ENCODE assay signal across 8 cellular contexts in the genomic region with DNA sequence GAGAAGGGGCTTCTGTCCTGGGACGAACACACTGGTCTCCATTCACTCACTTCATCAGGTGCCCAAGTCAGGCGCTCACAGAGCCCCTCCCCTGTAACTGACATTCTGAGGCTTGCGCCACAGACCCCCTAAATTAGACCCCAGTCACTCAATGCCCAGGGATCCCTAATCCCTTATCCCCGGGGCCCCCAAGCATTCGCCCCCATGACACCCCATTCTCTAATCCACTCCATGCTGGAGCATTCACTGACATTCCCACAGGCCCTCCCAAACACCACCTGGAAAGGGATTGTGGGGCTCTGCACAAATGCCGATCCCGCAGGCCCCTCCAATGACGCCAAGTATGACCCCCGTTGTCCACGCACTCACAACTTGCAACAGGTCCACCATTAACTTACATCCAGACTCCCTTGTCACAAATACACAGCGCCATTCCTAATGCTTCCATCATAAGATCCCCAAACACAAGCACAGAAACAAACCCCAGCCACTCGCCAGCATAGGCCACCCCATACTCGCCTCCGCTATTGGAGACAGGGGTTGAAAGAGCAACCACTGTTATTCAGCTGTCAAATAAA. TPM values are rescaled to one million over a fixed set of nuclear protein-coding genes. Genes with fewer than 3 reads are reported as not detected.
A peak's percentile ranks its signal among the peaks of the same experiment; 100 is the strongest.
DNase-seq lines count a peak whose midpoint lies in the region; ATAC-seq and TF ChIP-seq lines count a peak whose summit lies in the region.

No MANE protein-coding gene starts in this region.

- intact Hi-C loops in Right ventricle myocardium superior (cut with DNase I) = no loop called here

- TF ChIP-seq CTCF in right atrium auricular region (IDR thresholded peaks at IDR 0.05) = no peak
- no peak for TF ChIP-seq CTCF in brain (conservative IDR thresholded peaks at IDR 0.05)

- no peaks in the 10 kb centered on the region for H3K27me3 ChIP-seq in right atrium auricular region
- H3K27me3 ChIP-seq in mucosa of stomach (ENCODE audit: control insufficient read depth, insufficient read depth, low read length) = no peaks in the 10 kb centered on the region

- DNase-seq in right atrium auricular region (ENCODE audit: low spot score) (no peak), Right ventricle myocardium superior (no peak), NCI-H526 (lab: John Stamatoyannopoulos, UW) (no peak), DMS153 (lab: John Stamatoyannopoulos, UW) (no peak), EL (no peak), NK-92 (lab: John Stamatoyannopoulos, UW; ENCODE audit: unreplicated experiment) (no peak)

- peaks cover 38 to 65% (median 45%) of the 10 kb centered on the region in 5 experiments for H3K9me3 Mint-ChIP-seq in brain

- H3K4me3 ChIP-seq in right atrium auricular region (peak overlapping the region; percentile 88 to 90), mucosa of stomach (ENCODE audit: low read length) (no peak overlapping the region)

- peak overlapping the region; percentile 91 to 99 (median 97) for H3K27ac Mint-ChIP-seq in brain

- peaks cover 12% of the 10 kb centered on the region for H3K27me3 Mint-ChIP-seq in brain

- peak overlapping the region; percentile 97 for H3K27ac ChIP-seq in right atrium auricular region

- H3K4me1 ChIP-seq in right atrium auricular region (peaks cover 0 to 19% of the 10 kb centered on the region in 2 donors), mucosa of stomach (ENCODE audit: control insufficient read depth, insufficient read depth, low read length) (peaks cover 13% of the 10 kb centered on the region)

- H3K36me3 Mint-ChIP-seq in brain = peaks cover 39% of the 10 kb centered on the region

- peak overlapping the region; percentile 74 for H3K9ac ChIP-seq in mucosa of stomach (ENCODE audit: low read length)

- ATAC-seq in Right ventricle myocardium superior (ENCODE audit: poor library complexity) = no peak

- peaks cover 2% of the 10 kb centered on the region for H3K36me3 ChIP-seq in right atrium auricular region
- no peaks in the 10 kb centered on the region for H3K36me3 ChIP-seq in mucosa of stomach (ENCODE audit: control insufficient read depth, insufficient read depth, low read length)

- H3K4me1 Mint-ChIP-seq in brain = peaks cover 32% of the 10 kb centered on the region

- H3K9me3 ChIP-seq in right atrium auricular region (peaks cover 0 to 16% of the 10 kb centered on the region in 2 donors), mucosa of stomach (ENCODE audit: control insufficient read depth, low read length) (peaks cover 24% of the 10 kb centered on the region)

- peak overlapping the region; percentile 90 to 96 (median 95) for H3K4me3 Mint-ChIP-seq in brain

RNA-seq across cellular contexts. Expression of a gene that starts 1.5 kb away (rescaled TPM):
- total RNA-seq in right atrium auricular region = 10 to 100 TPM in 1 of 2 donors, 1 to 10 TPM in 1; 3.3 to 11.7 TPM
- total RNA-seq in Right ventricle myocardium superior = 11.1 TPM
- 1.6 TPM for polyA plus RNA-seq in brain (ENCODE audit: insufficient read depth, low read depth, low replicate concordance)

RNA-seq across cellular contexts. Expression of a gene that starts 31.6 kb away (rescaled TPM):
- total RNA-seq in right atrium auricular region (1 to 10 TPM; 2.2 to 6.6 TPM), Right ventricle myocardium superior (2.6 TPM)
- 1.7 TPM for polyA plus RNA-seq in brain (ENCODE audit: insufficient read depth, low read depth, low replicate concordance)
